Comparison of ENCODE assay signal across 38 cellular contexts in the genomic region with DNA sequence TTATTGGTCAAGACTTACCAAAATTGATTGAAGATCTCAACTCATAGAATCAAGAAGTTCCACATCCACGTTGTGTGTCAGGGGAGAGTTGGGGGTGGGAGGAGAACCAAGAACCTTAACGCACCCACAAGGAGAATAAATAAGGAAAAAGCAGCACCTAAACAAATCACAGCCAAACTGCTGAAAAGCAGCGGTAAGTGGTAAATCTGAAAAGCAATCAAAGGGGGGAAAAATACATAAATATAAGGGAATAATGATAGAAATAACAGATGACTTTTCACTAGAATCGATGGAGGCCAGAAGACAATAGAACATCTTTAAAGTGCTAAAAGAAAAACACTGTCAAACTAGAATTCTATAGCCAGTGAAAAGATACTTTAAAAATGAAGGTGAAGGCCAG.
"Had no signal": no experiment of that assay in that cellular context is flagged by ENCODE, and none has a peak within 500 bp of the region (broad histone marks: within the 10 kb centered on the region; RNA-seq: fewer than 3 reads in every experiment).

No MANE protein-coding gene starts in this region.

- H3K36me3 ChIP-seq: adrenal gland, brain microvascular endothelial cell, breast epithelium, colonic mucosa had no signal

- H3K27ac ChIP-seq: adrenal gland, body of pancreas, brain microvascular endothelial cell, breast epithelium, colonic mucosa, VCaP had no signal

- H3K4me1 ChIP-seq: adrenal gland, body of pancreas, breast epithelium, colonic mucosa had no signal

- H3K4me3 Mint-ChIP-seq: activated CD4-positive, alpha-beta memory T cell treated with anti-CD3 and anti-CD28 coated beads for 36 hours; activated CD4-positive, alpha-beta T cell treated with anti-CD3 and anti-CD28 coated beads for 36 hours; activated CD8-positive, alpha-beta T cell treated with anti-CD3 and anti-CD28 coated beads for 36 hours; activated naive CD8-positive, alpha-beta T cell treated with anti-CD3 and anti-CD28 coated beads for 36 hours; activated T-cell treated with anti-CD3 and anti-CD28 coated beads, Interleukin-2, amount 50 U/mL, for 4 hours; activated T-cell treated with anti-CD3 and anti-CD28 coated beads, Interleukin-2, amount 50 U/mL, for 72 hours; activated T-helper 1 cell treated with anti-CD3 and anti-CD28 coated beads, Interleukin-12 subunit alpha, Interleukin-12 subunit beta, Interleukin-2, Interleukin-4 antibody, amounts not matched to agents 30 ng/mL and 10 ng/mL and 1 ng/mL, durations not matched to agents 14 hours and 24 hours and 36 hours; activated T-helper 17 cell treated with anti-CD3 and anti-CD28 coated beads, Interleukin-2, amount 50 U/mL, for 72 hours; central memory CD8-positive, alpha-beta T cell; T-helper 1 cell treated with Interleukin-12 subunit alpha and Interleukin-12 subunit beta and Interleukin-4 antibody, amounts not matched to agents 30 μg/mL and 1 μg/mL, for 36 hours; T-helper 2 cell treated with Interferon-gamma antibody and Interleukin-4, amounts not matched to agents 5 μg/mL and 100 μg/mL, for 36 hours had no signal

- H3K9me3 ChIP-seq: adrenal gland, body of pancreas, breast epithelium, colonic mucosa had no signal

- ATAC-seq: activated CD4-positive, alpha-beta T cell treated with anti-CD3 and anti-CD28 coated beads for 36 hours; activated CD4-positive, CD25-positive, alpha-beta regulatory T cell treated with anti-CD3 and anti-CD28 coated beads, Interleukin-2, amount 50 U/mL, for 24 hours; activated CD8-positive, alpha-beta T cell treated with anti-CD3 and anti-CD28 coated beads for 36 hours; activated naive CD4-positive, alpha-beta T cell treated with anti-CD3 and anti-CD28 coated beads, Interleukin-2, amount 50 U/mL, for 72 hours; activated T-cell treated with anti-CD3 and anti-CD28 coated beads, Interleukin-2, amount 50 U/mL, for 4 hours; activated T-cell treated with anti-CD3 and anti-CD28 coated beads, Interleukin-2, amount 50 U/mL, for 72 hours; activated T-helper 17 cell treated with anti-CD3 and anti-CD28 coated beads, Interleukin-2, amount 50 U/mL, for 72 hours; body of pancreas had no signal

- H3K27me3 Mint-ChIP-seq: activated CD4-positive, alpha-beta memory T cell treated with anti-CD3 and anti-CD28 coated beads for 36 hours; activated CD4-positive, alpha-beta T cell treated with anti-CD3 and anti-CD28 coated beads for 36 hours; activated CD8-positive, alpha-beta T cell treated with anti-CD3 and anti-CD28 coated beads for 36 hours; activated naive CD8-positive, alpha-beta T cell treated with anti-CD3 and anti-CD28 coated beads for 36 hours; activated T-helper 17 cell treated with anti-CD3 and anti-CD28 coated beads, Interleukin-2, amount 50 U/mL, for 72 hours; central memory CD8-positive, alpha-beta T cell had no signal

- H3K4me3 ChIP-seq: adrenal gland, body of pancreas, breast epithelium, colonic mucosa had no signal

- H3K27me3 ChIP-seq: adrenal gland, body of pancreas, brain microvascular endothelial cell, breast epithelium, colonic mucosa had no signal

- H3K4me1 Mint-ChIP-seq: activated CD4-positive, alpha-beta T cell treated with anti-CD3 and anti-CD28 coated beads for 36 hours; activated T-helper 17 cell treated with anti-CD3 and anti-CD28 coated beads, Interleukin-2, amount 50 U/mL, for 72 hours had no signal

- FAIRE-seq: TTC549 had no signal

- DNase-seq: activated CD4-positive, alpha-beta memory T cell treated with anti-CD3 and anti-CD28 coated beads for 36 hours; activated CD4-positive, alpha-beta T cell treated with anti-CD3 and anti-CD28 coated beads for 1 hour; activated CD4-positive, alpha-beta T cell treated with anti-CD3 and anti-CD28 coated beads for 36 hours; activated CD4-positive, alpha-beta T cell treated with anti-CD3 and anti-CD28 coated beads for 48 hours; activated CD4-positive, alpha-beta T cell treated with anti-CD3 and anti-CD28 coated beads, Interleukin-2, amount 50 U/mL, for 1 hour; activated CD4-positive, alpha-beta T cell treated with anti-CD3 and anti-CD28 coated beads, Interleukin-2, amount 50 U/mL, for 4 hours; activated CD4-positive, CD25-positive, alpha-beta regulatory T cell; activated CD8-positive, alpha-beta memory T cell treated with anti-CD3 and anti-CD28 coated beads, Interleukin-2, amount 50 U/mL, for 4 hours; activated CD8-positive, alpha-beta T cell treated with anti-CD3 and anti-CD28 coated beads for 36 hours; activated effector memory CD4-positive, alpha-beta T cell treated with anti-CD3 and anti-CD28 coated beads, Interleukin-2, amount 50 U/mL, for 16 hours; activated gamma-delta T cell treated with Interleukin-2 at 50 U/mL for 16 hours; activated naive CD4-positive, alpha-beta T cell; activated naive CD4-positive, alpha-beta T cell treated with anti-CD3 and anti-CD28 coated beads, Interleukin-2, amount 50 U/mL, for 16 hours; activated naive CD8-positive, alpha-beta T cell treated with anti-CD3 and anti-CD28 coated beads for 36 hours; activated T-cell treated with anti-CD3 and anti-CD28 coated beads for 4 hours; activated T-cell treated with anti-CD3 and anti-CD28 coated beads, Interleukin-2, amount 50 U/mL, for 1 hour; activated T-cell treated with anti-CD3 and anti-CD28 coated beads, Interleukin-2, amount 50 U/mL, for 4 hours; activated T-cell treated with anti-CD3 and anti-CD28 coated beads, Interleukin-2, amount 50 U/mL, for 72 hours; adrenal gland; amniotic stem cell; aorta; body of pancreas; brain microvascular endothelial cell; cerebellar nuclear complex; colonic mucosa; T-helper 1 cell; T-helper 2 cell; T-helper 9 cell had no signal

- H3K27ac Mint-ChIP-seq: activated CD4-positive, alpha-beta memory T cell treated with anti-CD3 and anti-CD28 coated beads for 36 hours; activated CD4-positive, alpha-beta T cell treated with anti-CD3 and anti-CD28 coated beads for 36 hours; activated CD8-positive, alpha-beta T cell treated with anti-CD3 and anti-CD28 coated beads for 36 hours; activated naive CD4-positive, alpha-beta T cell treated with anti-CD3 and anti-CD28 coated beads, Interleukin-2, amount 50 U/mL, for 72 hours; activated naive CD8-positive, alpha-beta T cell treated with anti-CD3 and anti-CD28 coated beads for 36 hours; activated T-cell treated with anti-CD3 and anti-CD28 coated beads, Interleukin-2, amount 50 U/mL, for 72 hours; activated T-helper 1 cell treated with anti-CD3 and anti-CD28 coated beads, Interleukin-12 subunit alpha, Interleukin-12 subunit beta, Interleukin-2, Interleukin-4 antibody, amounts not matched to agents 30 ng/mL and 10 ng/mL and 1 ng/mL, durations not matched to agents 14 hours and 24 hours and 36 hours; activated T-helper 17 cell treated with anti-CD3 and anti-CD28 coated beads, Interleukin-2, amount 50 U/mL, for 72 hours; T-helper 1 cell treated with Interleukin-12 subunit alpha and Interleukin-12 subunit beta and Interleukin-4 antibody, amounts not matched to agents 30 μg/mL and 1 μg/mL, for 36 hours; T-helper 2 cell treated with Interferon-gamma antibody and Interleukin-4, amounts not matched to agents 5 μg/mL and 100 μg/mL, for 36 hours had no signal
